Comparison of ENCODE assay signal across 11 cellular contexts in genomic region chr18:56112013-56112749, GRCh38.
DNase-seq lines count a peak whose midpoint lies in the region; ATAC-seq and TF ChIP-seq lines count a peak whose summit lies in the region.
"Had no signal": no experiment of that assay in that cellular context is flagged by ENCODE, and none has a peak within 500 bp of the region (broad histone marks: within the 10 kb centered on the region; RNA-seq: fewer than 3 reads in every experiment).

No MANE protein-coding gene starts in this region.

- no peak overlapping the region for H3K27ac ChIP-seq in PC-3 (ENCODE audit: low read length)

- H3K36me3 Mint-ChIP-seq in naive thymus-derived CD8-positive, alpha-beta T cell, result no peaks in the 10 kb centered on the region
- H3K36me3 Mint-ChIP-seq in T-helper 17 cell (ENCODE audit: low read depth), result no peaks in the 10 kb centered on the region

- peaks cover 0 to 6% (median 0%) of the 10 kb centered on the region in 5 donors for H3K27me3 Mint-ChIP-seq in naive thymus-derived CD8-positive, alpha-beta T cell
- H3K27me3 Mint-ChIP-seq in T-helper 17 cell, result no peaks in the 10 kb centered on the region

- H3K27me3 ChIP-seq in PC-3 (ENCODE audit: low read length), result no peaks in the 10 kb centered on the region

- no peaks in the 10 kb centered on the region for H3K9me2 ChIP-seq in PC-3 (replicated peaks; ENCODE audit: low read length)

- no peak overlapping the region for H3K9ac ChIP-seq in PC-3 (ENCODE audit: low read length)

- H3K36me3 ChIP-seq in PC-3 (ENCODE audit: low read depth, low read length), result no peaks in the 10 kb centered on the region

- H3K4me1 Mint-ChIP-seq in naive thymus-derived CD8-positive, alpha-beta T cell, result peaks cover 0 to 20% (median 0%) of the 10 kb centered on the region in 4 donors
- no peaks in the 10 kb centered on the region for H3K4me1 Mint-ChIP-seq in T-helper 17 cell

- H3F3A ChIP-seq in PC-3 (ENCODE audit: low read length, unreplicated experiment), result no peaks in the 10 kb centered on the region

- intact Hi-C loops in PC-3 (cut with micrococcal nuclease), result loop anchor here (10.0 kb wide), 1 partner anchor 183 kb away; no protein-coding TSS in a partner anchor

- ATAC-seq in HG02798 (IDR thresholded peaks at IDR 0.05; ENCODE audit: poor library complexity, unreplicated experiment) (peak; percentile 96), PC-3 (peak; percentile 82), T-helper 17 cell (no peak)
- no peak for ATAC-seq in naive thymus-derived CD8-positive, alpha-beta T cell

- no peak overlapping the region for H3K4me3 ChIP-seq in PC-3 (ENCODE audit: low read length)

- H3K4me2 ChIP-seq in PC-3 (ENCODE audit: low read length), result no peak overlapping the region

- H3K4me3 Mint-ChIP-seq in naive thymus-derived CD8-positive, alpha-beta T cell, result peak overlapping the region in 2 of 10 donors; percentile 2 to 21
- no peak overlapping the region for H3K4me3 Mint-ChIP-seq in T-helper 17 cell

- no peak overlapping the region for H3K27ac Mint-ChIP-seq in naive thymus-derived CD8-positive, alpha-beta T cell
- H3K27ac Mint-ChIP-seq in T-helper 17 cell, result no peak overlapping the region

- DNase-seq in stimulated activated CD4-positive, alpha-beta T cell treated with anti-CD3 and anti-CD28 coated beads, Interleukin-15, amount 100 ng/mL, for 24 hours, result peak; percentile 2
- no peak for DNase-seq in stimulated activated CD4-positive, alpha-beta T cell treated with anti-CD3 and anti-CD28 coated beads, Interleukin-2, amount 100 ng/mL, for 24 hours
- peak; percentile 39 for DNase-seq in PC-3
- DNase-seq in naive thymus-derived CD8-positive, alpha-beta T cell, result no peak
- DNase-seq in Ammon's horn (ENCODE audit: low spot score), result no peak
- DNase-seq in NCI-H69 (lab: John Stamatoyannopoulos, UW), result no peak
- no peak for DNase-seq in T-helper 17 cell
- DNase-seq: DMS53; NCI-H1105 treated with DMSO at 0.1 percent for 48 hours; stimulated activated CD4-positive, alpha-beta T cell treated with anti-CD3 and anti-CD28 coated beads, Interleukin-4, amount 100 ng/mL, for 4 hours had no signal

- no peak overlapping the region for H2AFZ ChIP-seq in PC-3 (ENCODE audit: low read length)

- POLR2A ChIA-PET in PC-3 (lab: Charles Lee; ENCODE audit: unreplicated experiment), result interaction anchor here (0.6 kb wide), 1 partner anchor 68 kb away, joined by 3 read pairs; no protein-coding TSS in a partner anchor
- POLR2A ChIA-PET in naive thymus-derived CD8-positive, alpha-beta T cell (lab: Charles Lee), result no interaction called here

- no peaks in the 10 kb centered on the region for H4K20me1 ChIP-seq in PC-3 (ENCODE audit: low read length)

- CTCF ChIA-PET in PC-3 (lab: Charles Lee), result no interaction called here

- BruUV-seq in PC-3 (replicated peaks; lab: Mats Ljungman, UMichigan), result no TSS peak

- peaks cover 17% of the 10 kb centered on the region; the same call in 1 of the 2 replicates for H3K4me1 ChIP-seq in PC-3 (ENCODE audit: insufficient read depth, low read length)

- peaks cover 0 to 7% (median 0%) of the 10 kb centered on the region in 9 donors for H3K9me3 Mint-ChIP-seq in naive thymus-derived CD8-positive, alpha-beta T cell

- TF ChIP-seq CTCF in PC-3 (conservative IDR thresholded peaks at IDR 0.05; ENCODE audit: low read depth, low read length), result no peak

- H3K9me3 ChIP-seq in PC-3 (ENCODE audit: low read length) (no peaks in the 10 kb centered on the region), T-helper 17 cell (ENCODE audit: control insufficient read depth, low read length, poor library complexity, severe bottlenecking) (no peaks in the 10 kb centered on the region)

- H3K79me2 ChIP-seq in PC-3 (ENCODE audit: low read length), result no peaks in the 10 kb centered on the region

Comparison
In these comparisons a context has a peak if more than half of its experiments do, and no peak if none do; other contexts are left out.
1. DNase-seq: peak in stimulated activated CD4-positive, alpha-beta T cell treated with anti-CD3 and anti-CD28 coated beads, Interleukin-15, amount 100 ng/mL, for 24 hours (single experiment) and PC-3 (single experiment); none in stimulated activated CD4-positive, alpha-beta T cell treated with anti-CD3 and anti-CD28 coated beads, Interleukin-2, amount 100 ng/mL, for 24 hours (0 of 2), naive thymus-derived CD8-positive, alpha-beta T cell (0 of 10), Ammon's horn (single experiment), NCI-H69 (single experiment) and T-helper 17 cell (0 of 3).
2. ATAC-seq: peak in HG02798 (single experiment) and PC-3 (single experiment); none in naive thymus-derived CD8-positive, alpha-beta T cell (0 of 2) and T-helper 17 cell (single experiment).